Comparison of ENCODE assay signal across 8 cellular contexts in the genomic region with DNA sequence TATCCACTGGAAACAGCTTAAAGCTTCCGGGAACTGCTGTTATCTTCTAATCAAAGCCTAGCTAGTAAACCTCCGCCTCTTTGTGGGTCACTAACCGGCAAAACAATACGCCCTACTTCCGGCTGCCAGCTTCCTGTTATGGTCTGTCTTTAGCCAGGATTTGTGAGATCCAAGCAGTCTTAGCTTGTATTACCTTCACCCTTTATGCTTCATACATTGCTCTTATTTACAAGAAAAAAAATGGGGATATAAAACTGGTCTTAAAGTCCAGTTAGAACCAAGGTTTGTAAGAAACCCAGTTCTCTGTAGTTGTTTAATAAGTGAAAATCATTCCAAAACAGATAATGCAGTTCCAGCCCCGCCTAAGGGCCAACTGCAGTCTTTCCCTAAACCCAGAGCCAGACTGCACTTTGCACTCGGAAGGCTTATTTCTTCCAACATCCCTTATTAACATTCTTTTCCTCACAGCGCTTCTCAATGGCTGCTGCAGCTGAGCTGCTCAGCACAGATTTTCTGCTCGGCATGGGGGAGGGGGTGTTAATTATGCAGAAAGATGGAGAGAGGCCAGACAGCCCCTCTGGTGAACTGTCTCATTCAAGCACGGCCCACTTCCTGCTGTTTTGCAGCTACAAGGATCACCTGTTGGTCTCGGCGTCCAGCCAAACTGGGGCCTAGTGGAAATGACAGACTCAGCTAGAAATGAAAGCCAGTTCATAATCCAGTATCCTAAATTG.
DNase-seq lines count a peak whose midpoint lies in the region; ATAC-seq, FAIRE-seq and TF ChIP-seq lines count a peak whose summit lies in the region.

No MANE protein-coding gene starts in this region.

- peaks cover 59 to 70% of the 10 kb centered on the region in 2 donors for H3K4me1 Mint-ChIP-seq in natural killer cell

- TF ChIP-seq CTCF in fibroblast of lung (conservative IDR thresholded peaks at IDR 0.05 in 1 of 2, IDR thresholded peaks at IDR 0.05 in 1 of 2; ENCODE audit: low read depth in 1 of 2, low read length in 2 of 2) (no peak), natural killer cell (IDR thresholded peaks at IDR 0.05) (no peak)

- no peak overlapping the region for H3K4me3 ChIP-seq in fibroblast of lung (replicated peaks in 1 of 4; ENCODE audit: control extremely low read depth in 1 of 4, insufficient read depth in 1 of 4, low read depth in 3 of 4, low read length in 4 of 4)

- H4K20me1 ChIP-seq in fibroblast of lung (ENCODE audit: control insufficient read depth, extremely low read depth, insufficient read depth, low read length) = no peaks in the 10 kb centered on the region

- no peaks in the 10 kb centered on the region for H3K9me3 ChIP-seq in fibroblast of lung (ENCODE audit: control insufficient read depth, insufficient read depth, low read depth, low read length)

- no peaks in the 10 kb centered on the region for H3K27me3 Mint-ChIP-seq in natural killer cell (ENCODE audit: low read depth in 2 of 2)

- peak overlapping the region; percentile 31 for H2AFZ ChIP-seq in fibroblast of lung (ENCODE audit: low read length)

- H3K79me2 ChIP-seq in fibroblast of lung (ENCODE audit: control insufficient read depth, insufficient read depth, low read length) = no peaks in the 10 kb centered on the region

- peak overlapping the region; percentile 60 for H3K4me2 ChIP-seq in fibroblast of lung (ENCODE audit: extremely low read depth, insufficient read depth, low read length)

- no peak overlapping the region for H3K9ac ChIP-seq in fibroblast of lung (ENCODE audit: insufficient read depth, low read length)

- intact Hi-C loops in natural killer cell (cut with micrococcal nuclease) = loop anchor here (5.0 kb wide), 2 partner anchors 49 to 261 kb away; no protein-coding TSS in a partner anchor

- no peak overlapping the region for H3K27ac ChIP-seq in fibroblast of lung (ENCODE audit: insufficient read depth, low read length)

- no peaks in the 10 kb centered on the region for H3K9me3 Mint-ChIP-seq in natural killer cell

- peak; percentile 77 for FAIRE-seq in GM12892 (lab: Jason Lieb, UNC)

- no peak for DNase-seq in GM12892 (ENCODE audit: insufficient read length)
- DNase-seq in NCI-H748 (lab: John Stamatoyannopoulos, UW; ENCODE audit: unreplicated experiment) = peak; percentile 98
- peak; percentile 65 to 69 for DNase-seq in activated T-cell treated with anti-CD3 and anti-CD28 coated beads, Interleukin-2, amount 50 U/mL, for 48 hours
- peak; percentile 74 to 87 for DNase-seq in fibroblast of lung (ENCODE audit: low read depth in 2 of 2)
- DNase-seq in natural killer cell = peak; percentile 56
- peak; percentile 42 to 49 for DNase-seq in stimulated activated CD8-positive, alpha-beta memory T cell treated with anti-CD3 and anti-CD28 coated beads, Interleukin-7, amount 100 ng/mL, for 4 hours (ENCODE audit: low read depth in 2 of 2)
- DNase-seq in HCEC 1CT = no peak

- H3K36me3 Mint-ChIP-seq in natural killer cell = no peaks in the 10 kb centered on the region

- H3K4me1 ChIP-seq in fibroblast of lung (ENCODE audit: control insufficient read depth, extremely low read depth, insufficient read depth, low read length) = no peaks in the 10 kb centered on the region

- H3K27ac Mint-ChIP-seq in natural killer cell = peak overlapping the region; percentile 93 to 96

- TF ChIP-seq POLR2A in GM12892 (IDR thresholded peaks at IDR 0.05; ENCODE audit: low read depth, low read length) = no peak

- peak overlapping the region; percentile 88 for H3K4me3 Mint-ChIP-seq in natural killer cell

- no peaks in the 10 kb centered on the region for H3K27me3 ChIP-seq in fibroblast of lung (ENCODE audit: control insufficient read depth, insufficient read depth, low read length)

- ATAC-seq in HG03095 (IDR thresholded peaks at IDR 0.05; ENCODE audit: unreplicated experiment) (peak; percentile 83), natural killer cell (peak; percentile 86 to 90 (median 88))

- no peaks in the 10 kb centered on the region for H3K36me3 ChIP-seq in fibroblast of lung (ENCODE audit: control insufficient read depth, insufficient read depth, low read length)

Comparison
In these comparisons a context has a peak if more than half of its experiments do, and no peak if none do; other contexts are left out.
1. DNase-seq: peak in NCI-H748 (single experiment), activated T-cell treated with anti-CD3 and anti-CD28 coated beads, Interleukin-2, amount 50 U/mL, for 48 hours (2 of 2), fibroblast of lung (2 of 2), natural killer cell (single experiment) and stimulated activated CD8-positive, alpha-beta memory T cell treated with anti-CD3 and anti-CD28 coated beads, Interleukin-7, amount 100 ng/mL, for 4 hours (2 of 2); none in GM12892 (single experiment) and HCEC 1CT (single experiment).